In the genomic region with DNA sequence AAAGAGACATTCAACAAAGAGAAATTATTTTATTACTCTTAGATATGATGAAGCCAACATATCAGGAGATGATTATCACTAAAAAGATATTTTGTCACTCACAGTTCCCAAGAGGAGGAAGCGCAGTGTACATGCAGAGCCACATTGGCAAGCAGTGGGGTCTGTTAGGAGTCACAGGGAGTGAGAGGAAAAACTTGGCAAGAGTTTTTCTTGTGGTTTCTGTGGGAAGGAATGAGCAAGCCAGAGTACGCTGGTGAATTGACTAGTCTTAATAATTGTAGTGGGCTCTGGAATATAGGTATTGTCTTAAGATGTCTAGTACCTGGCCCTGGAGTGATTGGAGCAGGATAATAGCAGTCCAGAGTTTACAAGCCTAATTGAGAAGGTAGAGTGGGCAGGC, we compare ENCODE assay signal across 2 cellular contexts.
TF ChIP-seq lines count a peak whose summit lies in the region.

No MANE protein-coding gene starts in this region.

TF ChIP-seq in SK-N-SH treated with all-trans-retinoic acid at 6 μM for 48 hours, 23 proteins besides CTCF, POLR2A, EP300 and RAD21 (continued from another document):
- TF ChIP-seq TSHZ2 (CRISPR knock-in tag; IDR thresholded peaks at IDR 0.05) = no peak
- no peak for TF ChIP-seq CSDC2 (CRISPR knock-in tag; IDR thresholded peaks at IDR 0.05)
- TF ChIP-seq ZC3H10 (CRISPR knock-in tag; IDR thresholded peaks at IDR 0.05) = no peak
- TF ChIP-seq BACH2 (CRISPR knock-in tag; IDR thresholded peaks at IDR 0.05; ENCODE audit: borderline replicate concordance) = no peak
- no peak for TF ChIP-seq ISL1 (CRISPR knock-in tag; IDR thresholded peaks at IDR 0.05)
- TF ChIP-seq ARNTL (CRISPR knock-in tag; IDR thresholded peaks at IDR 0.05; ENCODE audit: borderline replicate concordance, low read depth) = no peak
- TF ChIP-seq PATZ1 (CRISPR knock-in tag; IDR thresholded peaks at IDR 0.05; ENCODE audit: borderline replicate concordance) = no peak
- no peak for TF ChIP-seq ZFP3 (CRISPR knock-in tag; IDR thresholded peaks at IDR 0.05)
- no peak for TF ChIP-seq CREB5 (CRISPR knock-in tag; IDR thresholded peaks at IDR 0.05; ENCODE audit: low read depth)
- no peak for TF ChIP-seq CSRNP3 (CRISPR knock-in tag; IDR thresholded peaks at IDR 0.05)
- TF ChIP-seq TCF4 (CRISPR knock-in tag; IDR thresholded peaks at IDR 0.05; ENCODE audit: borderline replicate concordance) = no peak
- no peak for TF ChIP-seq ZFP30 (CRISPR knock-in tag; IDR thresholded peaks at IDR 0.05)
- no peak for TF ChIP-seq PPARA (CRISPR knock-in tag; IDR thresholded peaks at IDR 0.05; ENCODE audit: borderline replicate concordance)
- no peak for TF ChIP-seq OSR1 (CRISPR knock-in tag; IDR thresholded peaks at IDR 0.05)
- TF ChIP-seq ZNF565 (CRISPR knock-in tag; conservative IDR thresholded peaks at IDR 0.05; ENCODE audit: low read depth) = no peak
- TF ChIP-seq ZNF8 (CRISPR knock-in tag; IDR thresholded peaks at IDR 0.05) = no peak

TF ChIP-seq in SK-N-SH, 30 proteins besides CTCF, POLR2A, EP300 and RAD21 (continued from another document):
- TF ChIP-seq REST (IDR thresholded peaks at IDR 0.05; ENCODE audit: low read depth, low read length) (no peak), NRF1 (IDR thresholded peaks at IDR 0.05; ENCODE audit: low read depth, low read length) (no peak), TCF12 (IDR thresholded peaks at IDR 0.05) (no peak), FOXJ3 (CRISPR knock-in tag; IDR thresholded peaks at IDR 0.05) (no peak), CHD2 (IDR thresholded peaks at IDR 0.05; ENCODE audit: low read length, partially characterized antibody) (no peak), YY1 (IDR thresholded peaks at IDR 0.05; ENCODE audit: low read depth) (no peak), FOXM1 (IDR thresholded peaks at IDR 0.05; ENCODE audit: low read depth) (no peak), TAF1 (IDR thresholded peaks at IDR 0.05; ENCODE audit: borderline replicate concordance, low read depth, low read length) (no peak), SMC3 (IDR thresholded peaks at IDR 0.05; ENCODE audit: low read depth, low read length) (no peak), RXRA (IDR thresholded peaks at IDR 0.05; ENCODE audit: borderline replicate concordance, low read depth) (no peak), GATA2 (CRISPR knock-in tag; IDR thresholded peaks at IDR 0.05) (no peak), POLR2AphosphoS5 (IDR thresholded peaks at IDR 0.05; ENCODE audit: low read depth, low read length) (no peak)
- TF ChIP-seq, protein P1, sequence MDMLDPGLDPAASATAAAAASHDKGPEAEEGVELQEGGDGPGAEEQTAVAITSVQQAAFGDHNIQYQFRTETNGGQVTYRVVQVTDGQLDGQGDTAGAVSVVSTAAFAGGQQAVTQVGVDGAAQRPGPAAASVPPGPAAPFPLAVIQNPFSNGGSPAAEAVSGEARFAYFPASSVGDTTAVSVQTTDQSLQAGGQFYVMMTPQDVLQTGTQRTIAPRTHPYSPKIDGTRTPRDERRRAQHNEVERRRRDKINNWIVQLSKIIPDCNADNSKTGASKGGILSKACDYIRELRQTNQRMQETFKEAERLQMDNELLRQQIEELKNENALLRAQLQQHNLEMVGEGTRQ (IDR thresholded peaks at IDR 0.05; ENCODE audit: borderline replicate concordance, low read depth, low read length) = no peak
